7 cellular contexts compared by ENCODE assay signal in genomic region chr17:64974750-64975317, GRCh38. TPM values are rescaled to one million over a fixed set of nuclear protein-coding genes. Genes with fewer than 3 reads are reported as not detected.
A peak's percentile ranks its signal among the peaks of the same experiment; 100 is the strongest.
DNase-seq lines count a peak whose midpoint lies in the region; ATAC-seq and TF ChIP-seq lines count a peak whose summit lies in the region.

No MANE protein-coding gene starts in this region.

- H3K4me3 Mint-ChIP-seq in IgD-negative memory B cell: peak overlapping the region; percentile 89 to 95 (median 92)
- peak overlapping the region; percentile 97 to 100 (median 99) for H3K4me3 Mint-ChIP-seq in brain
- H3K4me3 Mint-ChIP-seq in mesothelial cell of epicardium: peak overlapping the region; percentile 90

- H3K9me3 Mint-ChIP-seq in IgD-negative memory B cell (no peaks in the 10 kb centered on the region), brain (peaks cover 5 to 13% (median 6%) of the 10 kb centered on the region in 5 experiments), mesothelial cell of epicardium (no peaks in the 10 kb centered on the region)

- peak; percentile 36 for ATAC-seq in GM19351 (IDR thresholded peaks at IDR 0.05; ENCODE audit: unreplicated experiment)

- H3K36me3 Mint-ChIP-seq in IgD-negative memory B cell (peaks cover 2% of the 10 kb centered on the region), brain (peaks cover 43% of the 10 kb centered on the region), mesothelial cell of epicardium (peaks cover 17% of the 10 kb centered on the region)

- TF ChIP-seq CTCF in brain (conservative IDR thresholded peaks at IDR 0.05): no peak
- no peak for TF ChIP-seq CTCF in mesothelial cell of epicardium (IDR thresholded peaks at IDR 0.05; ENCODE audit: unreplicated experiment)

- peaks cover 30 to 36% (median 33%) of the 10 kb centered on the region in 3 donors for H3K4me1 Mint-ChIP-seq in IgD-negative memory B cell
- peaks cover 46% of the 10 kb centered on the region for H3K4me1 Mint-ChIP-seq in brain
- H3K4me1 Mint-ChIP-seq in mesothelial cell of epicardium: peaks cover 20% of the 10 kb centered on the region

- H3K27me3 Mint-ChIP-seq in IgD-negative memory B cell: no peaks in the 10 kb centered on the region
- H3K27me3 Mint-ChIP-seq in brain: peaks cover 10% of the 10 kb centered on the region
- no peaks in the 10 kb centered on the region for H3K27me3 Mint-ChIP-seq in mesothelial cell of epicardium (ENCODE audit: low read depth)

- DNase-seq in mesothelial cell of epicardium (ENCODE audit: low spot score in 2 of 2, unreplicated experiment in 2 of 2): no peak
- DNase-seq in NCI-H187 treated with DMSO at 0.1 percent for 48 hours (lab: John Stamatoyannopoulos, UW): no peak
- no peak for DNase-seq in mucosa of gallbladder (ENCODE audit: low spot score)
- no peak for DNase-seq in GM03348 (ENCODE audit: low spot score)

- H3K27ac Mint-ChIP-seq in IgD-negative memory B cell (peak overlapping the region; percentile 96 to 99 (median 99)), brain (peak overlapping the region; percentile 97 to 100 (median 99)), mesothelial cell of epicardium (peak overlapping the region; percentile 97)

RNA-seq across cellular contexts. Expression of gene LRRC37A3, which starts 55.6 kb away (rescaled TPM):
- polyA plus RNA-seq in IgD-negative memory B cell (4.2 TPM), brain (ENCODE audit: insufficient read depth, low read depth, low replicate concordance) (2.7 TPM)
- total RNA-seq in mesothelial cell of epicardium (31.5 to 34.7 TPM (median 34.7 TPM) in 3 replicates), mucosa of gallbladder (11.7 TPM)
